In genomic region chr9:10331157-10331556, GRCh38 we compare ENCODE assay signal across 30 cellular contexts.
"Had no signal": no experiment of that assay in that cellular context is flagged by ENCODE, and none has a peak within 500 bp of the region (broad histone marks: within the 10 kb centered on the region; RNA-seq: fewer than 3 reads in every experiment).

No MANE protein-coding gene starts in this region.

- DNase-seq: activated CD4-positive, alpha-beta T cell treated with anti-CD3 and anti-CD28 coated beads for 36 hours; activated CD4-positive, CD25-positive, alpha-beta regulatory T cell; activated CD8-positive, alpha-beta memory T cell treated with anti-CD3 and anti-CD28 coated beads, Interleukin-2, amount 10 ng/mL, durations not matched to agents 7 days and 5 days; activated CD8-positive, alpha-beta T cell treated with anti-CD3 and anti-CD28 coated beads, Interleukin-2, amount 10 ng/mL, durations not matched to agents 7 days and 5 days; activated naive CD8-positive, alpha-beta T cell treated with anti-CD3 and anti-CD28 coated beads, Interleukin-2, amount 50 U/mL, for 24 hours; activated T-cell treated with anti-CD3 and anti-CD28 coated beads, Interleukin-2, amount 50 U/mL, for 48 hours; amygdala; caudate nucleus; foreskin keratinocyte; heart right ventricle; kidney glomerular epithelial cell; mammary epithelial cell; naive B cell; nephron progenitor cell; ovary; stimulated activated CD4-positive, alpha-beta T cell treated with anti-CD3 and anti-CD28 coated beads, Interleukin-4, amount 100 ng/mL, for 24 hours; stimulated activated naive CD8-positive, alpha-beta T cell treated with anti-CD3 and anti-CD28 coated beads, Interleukin-15, amount 100 ng/mL, for 72 hours; substantia nigra; uterus had no signal

- H3K9me3 ChIP-seq: esophagus muscularis mucosa, heart right ventricle, ovary, uterus had no signal

- H3K4me1 ChIP-seq: esophagus muscularis mucosa, foreskin keratinocyte, uterus had no signal

- H3K27me3 ChIP-seq: esophagus muscularis mucosa, foreskin keratinocyte, heart right ventricle, ovary, uterus had no signal

- ATAC-seq: activated CD4-positive, alpha-beta T cell treated with anti-CD3 and anti-CD28 coated beads for 36 hours; activated CD8-positive, alpha-beta memory T cell treated with anti-CD3 and anti-CD28 coated beads, Interleukin-2, amount 10 ng/mL, durations not matched to agents 7 days and 5 days; activated CD8-positive, alpha-beta T cell treated with anti-CD3 and anti-CD28 coated beads, Interleukin-2, amount 10 ng/mL, durations not matched to agents 7 days and 5 days; activated naive CD8-positive, alpha-beta T cell treated with anti-CD3 and anti-CD28 coated beads, Interleukin-2, amount 50 U/mL, for 24 hours; foreskin keratinocyte; sciatic nerve; stimulated activated effector memory CD8-positive, alpha-beta T cell treated with anti-CD3 and anti-CD28 coated beads, Interleukin-12 subunit alpha, Interleukin-12 subunit beta, amount 100 ng/mL, for 72 hours; stimulated activated naive CD8-positive, alpha-beta T cell treated with anti-CD3 and anti-CD28 coated beads, Interleukin-15, amount 100 ng/mL, for 72 hours had no signal

- H3K36me3 Mint-ChIP-seq: activated CD8-positive, alpha-beta memory T cell treated with anti-CD3 and anti-CD28 coated beads, Interleukin-2, amount 10 ng/mL, durations not matched to agents 7 days and 5 days; activated naive CD4-positive, alpha-beta T cell treated with anti-CD3 and anti-CD28 coated beads, Interleukin-2, amount 50 U/mL, for 24 hours; mesothelial cell of epicardium; naive B cell; stimulated activated effector memory CD8-positive, alpha-beta T cell treated with anti-CD3 and anti-CD28 coated beads, Interleukin-12 subunit alpha, Interleukin-12 subunit beta, amount 100 ng/mL, for 72 hours; type B pancreatic cell had no signal

- H3K27ac ChIP-seq: esophagus muscularis mucosa, foreskin keratinocyte, heart right ventricle, ovary, skin epidermis, uterus had no signal

- H3K27me3 Mint-ChIP-seq: activated CD4-positive, alpha-beta T cell treated with anti-CD3 and anti-CD28 coated beads for 36 hours; activated CD8-positive, alpha-beta memory T cell treated with anti-CD3 and anti-CD28 coated beads, Interleukin-2, amount 10 ng/mL, durations not matched to agents 7 days and 5 days; activated naive CD4-positive, alpha-beta T cell treated with anti-CD3 and anti-CD28 coated beads, Interleukin-2, amount 50 U/mL, for 24 hours; activated naive CD8-positive, alpha-beta T cell treated with anti-CD3 and anti-CD28 coated beads, Interleukin-2, amount 50 U/mL, for 24 hours; dendritic cell treated with granulocyte-macrophage colony-stimulating factor and Interleukin-4, amounts not matched to agents 40 ng/mL and 50 ng/mL, for 4 days; progenitor cell of endocrine pancreas; stimulated activated naive CD8-positive, alpha-beta T cell treated with anti-CD3 and anti-CD28 coated beads, Interleukin-15, amount 100 ng/mL, for 72 hours; type B pancreatic cell had no signal

- H3K4me3 ChIP-seq: esophagus muscularis mucosa, heart right ventricle, ovary, skin epidermis, uterus had no signal

- H3K27ac Mint-ChIP-seq: activated CD4-positive, alpha-beta T cell treated with anti-CD3 and anti-CD28 coated beads for 36 hours; activated CD8-positive, alpha-beta memory T cell treated with anti-CD3 and anti-CD28 coated beads, Interleukin-2, amount 10 ng/mL, durations not matched to agents 7 days and 5 days; activated CD8-positive, alpha-beta T cell treated with anti-CD3 and anti-CD28 coated beads, Interleukin-2, amount 10 ng/mL, durations not matched to agents 7 days and 5 days; activated naive CD4-positive, alpha-beta T cell treated with anti-CD3 and anti-CD28 coated beads, Interleukin-2, amount 50 U/mL, for 24 hours; activated naive CD8-positive, alpha-beta T cell treated with anti-CD3 and anti-CD28 coated beads, Interleukin-2, amount 50 U/mL, for 24 hours; activated T-helper 2 cell treated with anti-CD3 and anti-CD28 coated beads, Interferon-gamma antibody, Interleukin-2, Interleukin-4, amounts not matched to agents 10 μg/mL and 5 μg/mL and 100 μg/mL, durations not matched to agents 14 hours and 24 hours and 36 hours; dendritic cell treated with granulocyte-macrophage colony-stimulating factor and Interleukin-4, amounts not matched to agents 40 ng/mL and 50 ng/mL, for 4 days; mesothelial cell of epicardium; naive B cell; nephron progenitor cell; progenitor cell of endocrine pancreas; stimulated activated effector memory CD8-positive, alpha-beta T cell treated with anti-CD3 and anti-CD28 coated beads, Interleukin-12 subunit alpha, Interleukin-12 subunit beta, amount 100 ng/mL, for 72 hours; stimulated activated naive CD8-positive, alpha-beta T cell treated with anti-CD3 and anti-CD28 coated beads, Interleukin-15, amount 100 ng/mL, for 72 hours; T-helper 2 cell treated with Interferon-gamma antibody and Interleukin-4, amounts not matched to agents 5 μg/mL and 100 μg/mL, for 36 hours; type B pancreatic cell had no signal

- H3K4me1 Mint-ChIP-seq: activated CD4-positive, alpha-beta T cell treated with anti-CD3 and anti-CD28 coated beads for 36 hours; activated CD8-positive, alpha-beta memory T cell treated with anti-CD3 and anti-CD28 coated beads, Interleukin-2, amount 10 ng/mL, durations not matched to agents 7 days and 5 days; activated naive CD4-positive, alpha-beta T cell treated with anti-CD3 and anti-CD28 coated beads, Interleukin-2, amount 50 U/mL, for 24 hours; activated naive CD8-positive, alpha-beta T cell treated with anti-CD3 and anti-CD28 coated beads, Interleukin-2, amount 50 U/mL, for 24 hours; mesothelial cell of epicardium; naive B cell; nephron progenitor cell; stimulated activated effector memory CD8-positive, alpha-beta T cell treated with anti-CD3 and anti-CD28 coated beads, Interleukin-12 subunit alpha, Interleukin-12 subunit beta, amount 100 ng/mL, for 72 hours; stimulated activated naive CD8-positive, alpha-beta T cell treated with anti-CD3 and anti-CD28 coated beads, Interleukin-15, amount 100 ng/mL, for 72 hours had no signal

- H3K4me3 Mint-ChIP-seq: activated CD4-positive, alpha-beta T cell treated with anti-CD3 and anti-CD28 coated beads for 36 hours; activated CD8-positive, alpha-beta memory T cell treated with anti-CD3 and anti-CD28 coated beads, Interleukin-2, amount 10 ng/mL, durations not matched to agents 7 days and 5 days; activated CD8-positive, alpha-beta T cell treated with anti-CD3 and anti-CD28 coated beads, Interleukin-2, amount 10 ng/mL, durations not matched to agents 7 days and 5 days; activated naive CD4-positive, alpha-beta T cell treated with anti-CD3 and anti-CD28 coated beads, Interleukin-2, amount 50 U/mL, for 24 hours; activated naive CD8-positive, alpha-beta T cell treated with anti-CD3 and anti-CD28 coated beads, Interleukin-2, amount 50 U/mL, for 24 hours; dendritic cell treated with granulocyte-macrophage colony-stimulating factor and Interleukin-4, amounts not matched to agents 40 ng/mL and 50 ng/mL, for 4 days; mesothelial cell of epicardium; naive B cell; nephron progenitor cell; stimulated activated effector memory CD8-positive, alpha-beta T cell treated with anti-CD3 and anti-CD28 coated beads, Interleukin-12 subunit alpha, Interleukin-12 subunit beta, amount 100 ng/mL, for 72 hours; stimulated activated naive CD8-positive, alpha-beta T cell treated with anti-CD3 and anti-CD28 coated beads, Interleukin-15, amount 100 ng/mL, for 72 hours; T-helper 2 cell treated with Interferon-gamma antibody and Interleukin-4, amounts not matched to agents 5 μg/mL and 100 μg/mL, for 36 hours; type B pancreatic cell had no signal

- H3K36me3 ChIP-seq: esophagus muscularis mucosa, heart right ventricle, ovary, uterus had no signal

- H3K9me3 Mint-ChIP-seq: dendritic cell treated with granulocyte-macrophage colony-stimulating factor and Interleukin-4, amounts not matched to agents 40 ng/mL and 50 ng/mL, for 4 days; mesothelial cell of epicardium; naive B cell; nephron progenitor cell; type B pancreatic cell had no signal
